8 cellular contexts compared by ENCODE assay signal in genomic region chr17:17141860-17142552, GRCh38.
DNase-seq lines count a peak whose midpoint lies in the region; ATAC-seq, FAIRE-seq and TF ChIP-seq lines count a peak whose summit lies in the region.

No MANE protein-coding gene starts in this region.

- POLR2A ChIA-PET in Caco-2 (lab: Charles Lee) = no interaction called here

- FAIRE-seq in urothelium cell line (lab: Jason Lieb, UNC) = no peak

- intact Hi-C loops in Caco-2 (cut with micrococcal nuclease; ENCODE audit: unreplicated experiment) = no loop called here

- no peaks in the 10 kb centered on the region for H3K27me3 ChIP-seq in Caco-2 (replicated peaks; ENCODE audit: control insufficient read depth, insufficient read depth, low read length)
- no peaks in the 10 kb centered on the region for H3K27me3 ChIP-seq in muscle layer of colon (ENCODE audit: control insufficient read depth in 1 of 2, insufficient read depth in 2 of 2, low read length in 2 of 2)
- no peaks in the 10 kb centered on the region for H3K27me3 ChIP-seq in SJCRH30

- CTCF ChIA-PET in Caco-2 (lab: Charles Lee) = interaction anchor here (0.5 to 1.0 kb wide), 2 partner anchors 136 to 141 kb away, joined by 3 read pairs; no protein-coding TSS in a partner anchor

- H3K4me1 Mint-ChIP-seq in Caco-2 (ENCODE audit: low read depth, unreplicated experiment) = no peaks in the 10 kb centered on the region

- H3K27me3 Mint-ChIP-seq in Caco-2 (ENCODE audit: insufficient read depth, unreplicated experiment) = no peaks in the 10 kb centered on the region

- peaks cover 65% of the 10 kb centered on the region for H3K36me3 Mint-ChIP-seq in Caco-2 (ENCODE audit: insufficient read depth, unreplicated experiment)

- H3K9me3 Mint-ChIP-seq in Caco-2 (ENCODE audit: unreplicated experiment) = no peaks in the 10 kb centered on the region

- TF ChIP-seq CTCF in Caco-2 (IDR thresholded peaks at IDR 0.05; ENCODE audit: insufficient read depth in 1 of 2, low read depth in 1 of 2, low read length in 1 of 2, severe bottlenecking in 1 of 2, unreplicated experiment in 1 of 2) = peak; percentile 35 to 74
- peak; percentile 69 for TF ChIP-seq CTCF in LNCaP clone FGC (IDR thresholded peaks at IDR 0.05; ENCODE audit: control insufficient read depth, extremely low read depth, insufficient read depth)

- BruUV-seq in Caco-2 (replicated peaks; lab: Mats Ljungman, UMichigan) = no TSS peak

- no peaks in the 10 kb centered on the region for H3K4me1 ChIP-seq in Caco-2
- peaks cover 9% of the 10 kb centered on the region for H3K4me1 ChIP-seq in muscle layer of colon (ENCODE audit: insufficient read depth, low read length)
- H3K4me1 ChIP-seq in SJCRH30 = no peaks in the 10 kb centered on the region

- H3K27ac ChIP-seq in muscle layer of colon (ENCODE audit: low read depth, low read length) (peak overlapping the region; percentile 12), SJCRH30 (no peak overlapping the region)

- H3K36me3 ChIP-seq in Caco-2 (ENCODE audit: control insufficient read depth, insufficient read depth, low read length) (peaks cover 3% of the 10 kb centered on the region), muscle layer of colon (ENCODE audit: insufficient read depth, low read length) (peaks cover 74% of the 10 kb centered on the region), SJCRH30 (peaks cover 86% of the 10 kb centered on the region)

- H3K4me3 Mint-ChIP-seq in Caco-2 (ENCODE audit: unreplicated experiment) = no peak overlapping the region

- H3K27ac Mint-ChIP-seq in Caco-2 (ENCODE audit: unreplicated experiment) = peak overlapping the region; percentile 12

- H3K4me3 ChIP-seq in Caco-2 (ENCODE audit: low read depth, low read length) = no peak overlapping the region
- H3K4me3 ChIP-seq in LNCaP clone FGC (ENCODE audit: low read depth, low read length) = no peak overlapping the region
- no peak overlapping the region for H3K4me3 ChIP-seq in muscle layer of colon (ENCODE audit: low read depth in 1 of 2, low read length in 2 of 2)
- no peak overlapping the region for H3K4me3 ChIP-seq in SJCRH30

- peak in 1 of 2 experiments; percentile 42 for DNase-seq in Caco-2
- no peak for DNase-seq in LNCaP clone FGC (ENCODE audit: low read depth)
- peak; percentile 43 for DNase-seq in activated CD8-positive, alpha-beta memory T cell treated with anti-CD3 and anti-CD28 coated beads, Interleukin-2, amount 50 U/mL, for 4 hours
- DNase-seq in epidermal melanocyte (ENCODE audit: insufficient read length, low spot score) = peak; percentile 63
- peak; percentile 61 for DNase-seq in urothelium cell line (ENCODE audit: low spot score)
- DNase-seq in SJCRH30 = no peak

- ATAC-seq in GM21786 (IDR thresholded peaks at IDR 0.05; ENCODE audit: unreplicated experiment) = no peak

- H3K9me3 ChIP-seq in Caco-2 (no peaks in the 10 kb centered on the region), muscle layer of colon (ENCODE audit: low read length) (no peaks in the 10 kb centered on the region), SJCRH30 (replicated peaks) (no peaks in the 10 kb centered on the region)

- no peak overlapping the region for H3K9ac ChIP-seq in muscle layer of colon (ENCODE audit: low read length)

Comparison
In these comparisons a context has a peak if more than half of its experiments do, and no peak if none do; other contexts are left out.
1. DNase-seq: peak in activated CD8-positive, alpha-beta memory T cell treated with anti-CD3 and anti-CD28 coated beads, Interleukin-2, amount 50 U/mL, for 4 hours (single experiment), epidermal melanocyte (single experiment) and urothelium cell line (single experiment); none in LNCaP clone FGC (single experiment) and SJCRH30 (0 of 2).